ENCODE assay signal across 1 cellular context in genomic region chr20:59931511-59932312, GRCh38.
TF ChIP-seq lines count a peak whose summit lies in the region.

No MANE protein-coding gene starts in this region.

TF ChIP-seq in HepG2, 621 proteins besides CTCF, POLR2A, EP300 and RAD21:
- TF ChIP-seq CEBPZ (IDR thresholded peaks at IDR 0.05; ENCODE audit: low read length) (no peak), NCOA1 (CRISPR knock-in tag; IDR thresholded peaks at IDR 0.05) (no peak)
